ENCODE assay signal across 23 cellular contexts in the genomic region with DNA sequence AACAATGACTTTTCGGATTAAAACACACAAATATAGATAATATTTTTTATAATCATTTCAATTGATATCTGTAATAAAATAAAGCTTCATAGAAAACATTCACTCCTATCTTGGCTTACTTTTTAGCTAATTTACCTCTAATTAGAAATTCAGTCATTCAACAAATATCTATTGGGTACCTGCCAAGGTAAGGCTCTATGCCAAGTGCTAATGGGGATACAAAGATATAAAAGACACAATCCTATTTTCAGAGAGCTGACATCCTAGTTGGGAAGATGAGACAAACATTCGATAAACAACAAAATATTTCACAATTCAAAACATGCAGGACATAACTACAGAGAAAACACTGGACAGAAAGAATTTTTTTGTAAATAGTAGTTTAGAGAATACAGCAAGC.
"Had no signal": no experiment of that assay in that cellular context is flagged by ENCODE, and none has a peak within 500 bp of the region (broad histone marks: within the 10 kb centered on the region; RNA-seq: fewer than 3 reads in every experiment).

No MANE protein-coding gene starts in this region.

- H3K9me3 Mint-ChIP-seq: activated B cell treated with CpG ODN at 0.5 μM for 24 hours; activated CD8-positive, alpha-beta T cell treated with anti-CD3 and anti-CD28 coated beads for 36 hours; activated naive CD4-positive, alpha-beta T cell treated with anti-CD3 and anti-CD28 coated beads, Interleukin-2, amount 50 U/mL, for 24 hours; activated T-cell treated with anti-CD3 and anti-CD28 coated beads, Interleukin-2, amount 50 U/mL, for 4 hours; activated T-helper 17 cell treated with anti-CD3 and anti-CD28 coated beads, Interleukin-2, amount 50 U/mL, for 72 hours; natural killer cell treated with Interleukin-12 subunit alpha and Interleukin-12 subunit beta and Interleukin-15 and Interleukin-18, amount 100 ng/mL, for 72 hours; stimulated activated memory B cell treated with anti-CD40 and anti-IgM and Interleukin-4, amounts not matched to agents 10 μg/mL and 1 μg/mL and 100 μg/mL, for 72 hours; stimulated activated naive CD8-positive, alpha-beta T cell treated with anti-CD3 and anti-CD28 coated beads, Interleukin-15, amount 100 ng/mL, for 72 hours; type B pancreatic cell had no signal

- DNase-seq: activated B cell treated with CpG ODN at 0.5 μM for 24 hours; activated CD4-positive, alpha-beta T cell treated with anti-CD3 and anti-CD28 coated beads, Interleukin-2, amount 50 U/mL, for 1 hour; activated CD8-positive, alpha-beta T cell treated with anti-CD3 and anti-CD28 coated beads for 36 hours; activated T-cell treated with anti-CD3 and anti-CD28 coated beads, Interleukin-2, amount 50 U/mL, for 4 hours; central memory CD4-positive, alpha-beta T cell; dermis blood vessel endothelial cell; effector CD4-positive, alpha-beta T cell; foreskin keratinocyte; heart right ventricle; kidney glomerular epithelial cell; left lung; lower lobe of right lung; mucosa of descending colon; stimulated activated CD4-positive, alpha-beta T cell treated with anti-CD3 and anti-CD28 coated beads, Interleukin-1b, Interleukin-23, amount 100 ng/mL, for 48 hours; stimulated activated CD4-positive, alpha-beta T cell treated with anti-CD3 and anti-CD28 coated beads, Interleukin-4, amount 100 ng/mL, for 4 hours; stimulated activated CD8-positive, alpha-beta memory T cell treated with anti-CD3 and anti-CD28 coated beads, Interleukin-4, amount 100 ng/mL, for 48 hours; stimulated activated naive CD8-positive, alpha-beta T cell treated with anti-CD3 and anti-CD28 coated beads, Interleukin-15, amount 100 ng/mL, for 72 hours; substantia nigra had no signal

- H3K4me3 Mint-ChIP-seq: activated B cell treated with CpG ODN at 0.5 μM for 24 hours; activated CD8-positive, alpha-beta T cell treated with anti-CD3 and anti-CD28 coated beads for 36 hours; activated naive CD4-positive, alpha-beta T cell treated with anti-CD3 and anti-CD28 coated beads, Interleukin-2, amount 50 U/mL, for 24 hours; activated T-cell treated with anti-CD3 and anti-CD28 coated beads, Interleukin-2, amount 50 U/mL, for 4 hours; activated T-helper 17 cell treated with anti-CD3 and anti-CD28 coated beads, Interleukin-2, amount 50 U/mL, for 72 hours; natural killer cell treated with Interleukin-12 subunit alpha and Interleukin-12 subunit beta and Interleukin-15 and Interleukin-18, amount 100 ng/mL, for 72 hours; stimulated activated memory B cell treated with anti-CD40 and anti-IgM and Interleukin-4, amounts not matched to agents 10 μg/mL and 1 μg/mL and 100 μg/mL, for 72 hours; stimulated activated naive CD8-positive, alpha-beta T cell treated with anti-CD3 and anti-CD28 coated beads, Interleukin-15, amount 100 ng/mL, for 72 hours; type B pancreatic cell had no signal

- H3K36me3 Mint-ChIP-seq: type B pancreatic cell had no signal

- H3K27ac Mint-ChIP-seq: activated B cell treated with CpG ODN at 0.5 μM for 24 hours; activated CD8-positive, alpha-beta T cell treated with anti-CD3 and anti-CD28 coated beads for 36 hours; activated naive CD4-positive, alpha-beta T cell treated with anti-CD3 and anti-CD28 coated beads, Interleukin-2, amount 50 U/mL, for 24 hours; activated T-helper 17 cell treated with anti-CD3 and anti-CD28 coated beads, Interleukin-2, amount 50 U/mL, for 72 hours; natural killer cell treated with Interleukin-12 subunit alpha and Interleukin-12 subunit beta and Interleukin-15 and Interleukin-18, amount 100 ng/mL, for 72 hours; stimulated activated memory B cell treated with anti-CD40 and anti-IgM and Interleukin-4, amounts not matched to agents 10 μg/mL and 1 μg/mL and 100 μg/mL, for 72 hours; type B pancreatic cell had no signal

- ATAC-seq: activated CD8-positive, alpha-beta T cell treated with anti-CD3 and anti-CD28 coated beads for 36 hours; activated T-cell treated with anti-CD3 and anti-CD28 coated beads, Interleukin-2, amount 50 U/mL, for 4 hours; activated T-helper 17 cell treated with anti-CD3 and anti-CD28 coated beads, Interleukin-2, amount 50 U/mL, for 72 hours; foreskin keratinocyte; heart right ventricle; left lung; lower lobe of right lung; mucosa of descending colon; natural killer cell treated with Interleukin-12 subunit alpha and Interleukin-12 subunit beta and Interleukin-15 and Interleukin-18, amount 100 ng/mL, for 72 hours; stimulated activated memory B cell treated with anti-CD40 and anti-IgM and Interleukin-4, amounts not matched to agents 10 μg/mL and 1 μg/mL and 100 μg/mL, for 72 hours; stimulated activated naive CD8-positive, alpha-beta T cell treated with anti-CD3 and anti-CD28 coated beads, Interleukin-15, amount 100 ng/mL, for 72 hours had no signal

- H3K27me3 Mint-ChIP-seq: activated B cell treated with CpG ODN at 0.5 μM for 24 hours; activated CD8-positive, alpha-beta T cell treated with anti-CD3 and anti-CD28 coated beads for 36 hours; activated naive CD4-positive, alpha-beta T cell treated with anti-CD3 and anti-CD28 coated beads, Interleukin-2, amount 50 U/mL, for 24 hours; activated T-helper 17 cell treated with anti-CD3 and anti-CD28 coated beads, Interleukin-2, amount 50 U/mL, for 72 hours; natural killer cell treated with Interleukin-12 subunit alpha and Interleukin-12 subunit beta and Interleukin-15 and Interleukin-18, amount 100 ng/mL, for 72 hours; stimulated activated memory B cell treated with anti-CD40 and anti-IgM and Interleukin-4, amounts not matched to agents 10 μg/mL and 1 μg/mL and 100 μg/mL, for 72 hours; stimulated activated naive CD8-positive, alpha-beta T cell treated with anti-CD3 and anti-CD28 coated beads, Interleukin-15, amount 100 ng/mL, for 72 hours; type B pancreatic cell had no signal

- H3K4me1 Mint-ChIP-seq: activated B cell treated with CpG ODN at 0.5 μM for 24 hours; activated naive CD4-positive, alpha-beta T cell treated with anti-CD3 and anti-CD28 coated beads, Interleukin-2, amount 50 U/mL, for 24 hours; activated T-helper 17 cell treated with anti-CD3 and anti-CD28 coated beads, Interleukin-2, amount 50 U/mL, for 72 hours; stimulated activated memory B cell treated with anti-CD40 and anti-IgM and Interleukin-4, amounts not matched to agents 10 μg/mL and 1 μg/mL and 100 μg/mL, for 72 hours; stimulated activated naive CD8-positive, alpha-beta T cell treated with anti-CD3 and anti-CD28 coated beads, Interleukin-15, amount 100 ng/mL, for 72 hours had no signal
